Comparison of ENCODE assay signal across 1 cellular context in the genomic region with DNA sequence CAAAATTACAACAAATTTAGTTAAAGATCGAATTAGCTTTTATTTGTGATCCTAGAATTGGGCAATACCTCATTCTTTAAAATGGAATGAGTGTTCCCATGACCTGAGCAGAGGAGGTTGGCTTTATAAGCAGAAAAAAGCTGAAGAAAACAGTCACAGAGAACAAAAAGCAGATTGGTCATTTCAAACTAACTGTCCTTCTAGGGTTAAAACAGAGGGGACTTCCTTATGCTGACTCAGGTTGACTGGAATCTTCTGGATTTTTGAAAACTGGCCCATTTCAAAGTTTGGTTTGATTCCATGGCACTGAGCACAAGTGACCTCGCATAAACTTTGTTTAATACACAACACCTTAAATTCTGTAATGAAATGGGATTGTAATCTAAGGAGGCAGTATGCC.
TF ChIP-seq lines count a peak whose summit lies in the region.

No MANE protein-coding gene starts in this region.

TF ChIP-seq in liver, 16 proteins besides CTCF, POLR2A, EP300 and RAD21 (continued from another document):
- TF ChIP-seq, protein P1, sequence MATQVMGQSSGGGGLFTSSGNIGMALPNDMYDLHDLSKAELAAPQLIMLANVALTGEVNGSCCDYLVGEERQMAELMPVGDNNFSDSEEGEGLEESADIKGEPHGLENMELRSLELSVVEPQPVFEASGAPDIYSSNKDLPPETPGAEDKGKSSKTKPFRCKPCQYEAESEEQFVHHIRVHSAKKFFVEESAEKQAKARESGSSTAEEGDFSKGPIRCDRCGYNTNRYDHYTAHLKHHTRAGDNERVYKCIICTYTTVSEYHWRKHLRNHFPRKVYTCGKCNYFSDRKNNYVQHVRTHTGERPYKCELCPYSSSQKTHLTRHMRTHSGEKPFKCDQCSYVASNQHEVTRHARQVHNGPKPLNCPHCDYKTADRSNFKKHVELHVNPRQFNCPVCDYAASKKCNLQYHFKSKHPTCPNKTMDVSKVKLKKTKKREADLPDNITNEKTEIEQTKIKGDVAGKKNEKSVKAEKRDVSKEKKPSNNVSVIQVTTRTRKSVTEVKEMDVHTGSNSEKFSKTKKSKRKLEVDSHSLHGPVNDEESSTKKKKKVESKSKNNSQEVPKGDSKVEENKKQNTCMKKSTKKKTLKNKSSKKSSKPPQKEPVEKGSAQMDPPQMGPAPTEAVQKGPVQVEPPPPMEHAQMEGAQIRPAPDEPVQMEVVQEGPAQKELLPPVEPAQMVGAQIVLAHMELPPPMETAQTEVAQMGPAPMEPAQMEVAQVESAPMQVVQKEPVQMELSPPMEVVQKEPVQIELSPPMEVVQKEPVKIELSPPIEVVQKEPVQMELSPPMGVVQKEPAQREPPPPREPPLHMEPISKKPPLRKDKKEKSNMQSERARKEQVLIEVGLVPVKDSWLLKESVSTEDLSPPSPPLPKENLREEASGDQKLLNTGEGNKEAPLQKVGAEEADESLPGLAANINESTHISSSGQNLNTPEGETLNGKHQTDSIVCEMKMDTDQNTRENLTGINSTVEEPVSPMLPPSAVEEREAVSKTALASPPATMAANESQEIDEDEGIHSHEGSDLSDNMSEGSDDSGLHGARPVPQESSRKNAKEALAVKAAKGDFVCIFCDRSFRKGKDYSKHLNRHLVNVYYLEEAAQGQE (IDR thresholded peaks at IDR 0.05) = no peak
- TF ChIP-seq TAF1 (conservative IDR thresholded peaks at IDR 0.05) (no peak), YY1 (IDR thresholded peaks at IDR 0.05) (peak; percentile 37), JUND (IDR thresholded peaks at IDR 0.05) (peak in 1 of 2 donors; percentile 12), HNF4G (IDR thresholded peaks at IDR 0.05) (no peak), NR2F2 (IDR thresholded peaks at IDR 0.05) (peak; percentile 69), SP1 (IDR thresholded peaks at IDR 0.05) (peak; percentile 36), FOXA1 (IDR thresholded peaks at IDR 0.05) (no peak)
- TF ChIP-seq, protein P2, sequence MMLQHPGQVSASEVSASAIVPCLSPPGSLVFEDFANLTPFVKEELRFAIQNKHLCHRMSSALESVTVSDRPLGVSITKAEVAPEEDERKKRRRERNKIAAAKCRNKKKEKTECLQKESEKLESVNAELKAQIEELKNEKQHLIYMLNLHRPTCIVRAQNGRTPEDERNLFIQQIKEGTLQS (IDR thresholded peaks at IDR 0.05) = no peak
